1 cellular context compared by ENCODE assay signal in genomic region chr7:129210256-129210988, GRCh38.
TF ChIP-seq lines count a peak whose summit lies in the region.

No MANE protein-coding gene starts in this region.

TF ChIP-seq in K562, 482 proteins besides CTCF, POLR2A, EP300 and RAD21 (continued from another document and continues in another):
- no peak for TF ChIP-seq TFE3 (CRISPR knock-in tag; IDR thresholded peaks at IDR 0.05)
- TF ChIP-seq XRCC5 (IDR thresholded peaks at IDR 0.05; ENCODE audit: low read depth, low read length): 0 out of 2 replicates have a peak, but pooled peaks have one; percentile 63
- no peak for TF ChIP-seq CBFB (CRISPR knock-in tag; IDR thresholded peaks at IDR 0.05)
- no peak for TF ChIP-seq PTTG1 (tag; IDR thresholded peaks at IDR 0.05; ENCODE audit: low read depth)
- peak; percentile 82 for TF ChIP-seq NFIC (IDR thresholded peaks at IDR 0.05)
- no peak for TF ChIP-seq NRF1 (conservative IDR thresholded peaks at IDR 0.05 in 1 of 2, IDR thresholded peaks at IDR 0.05 in 1 of 2)
- peak; percentile 52; the same call in 1 of the 2 replicates for TF ChIP-seq TFAP4 (CRISPR knock-in tag; IDR thresholded peaks at IDR 0.05; ENCODE audit: borderline replicate concordance)
- no peak for TF ChIP-seq ZKSCAN1 (IDR thresholded peaks at IDR 0.05; ENCODE audit: low read depth, low read length)
- peak; percentile 38; the same call in 1 of the 2 replicates for TF ChIP-seq NFE2 (IDR thresholded peaks at IDR 0.05; ENCODE audit: low read depth)
- TF ChIP-seq DEAF1 (CRISPR knock-in tag; IDR thresholded peaks at IDR 0.05): peak; percentile 64; the same call in 1 of the 2 replicates
- TF ChIP-seq STAG1 (CRISPR knock-in tag; IDR thresholded peaks at IDR 0.05; ENCODE audit: borderline replicate concordance): peak; percentile 96
- no peak for TF ChIP-seq GTF2A2 (tag; IDR thresholded peaks at IDR 0.05)
- TF ChIP-seq ZNF282 (CRISPR knock-in tag; IDR thresholded peaks at IDR 0.05): no peak
- TF ChIP-seq SIN3A (IDR thresholded peaks at IDR 0.05; ENCODE audit: borderline replicate concordance in 2 of 2, control insufficient read depth in 1 of 2, low read depth in 2 of 2, low read length in 2 of 2): no peak
- TF ChIP-seq RCOR1 (IDR thresholded peaks at IDR 0.05; ENCODE audit: borderline replicate concordance in 1 of 2, low read depth in 2 of 2, low read length in 2 of 2): 0 out of 4 replicates have a peak, but pooled peaks of 1 of the 2 experiments have one; percentile 19
- TF ChIP-seq TARDBP (IDR thresholded peaks at IDR 0.05): 0 out of 2 replicates have a peak, but pooled peaks have one; percentile 52
- TF ChIP-seq ZNF253 (CRISPR knock-in tag; conservative IDR thresholded peaks at IDR 0.05): no peak
- TF ChIP-seq ARNT (IDR thresholded peaks at IDR 0.05): no peak
- TF ChIP-seq CHD4 (IDR thresholded peaks at IDR 0.05; ENCODE audit: insufficient read depth, insufficient replicate concordance, low read depth, low read length, poor library complexity, severe bottlenecking): no peak
- TF ChIP-seq HOMEZ (CRISPR knock-in tag; IDR thresholded peaks at IDR 0.05): no peak
- no peak for TF ChIP-seq ZNF436 (CRISPR knock-in tag; IDR thresholded peaks at IDR 0.05)
- TF ChIP-seq SREBF2 (CRISPR knock-in tag; IDR thresholded peaks at IDR 0.05): no peak
- no peak for TF ChIP-seq NR3C1 (CRISPR knock-in tag; IDR thresholded peaks at IDR 0.05)
- TF ChIP-seq REST (CRISPR knock-in tag; IDR thresholded peaks at IDR 0.05; ENCODE audit: low read depth): no peak
- TF ChIP-seq USF1 (CRISPR knock-in tag; IDR thresholded peaks at IDR 0.05): peak; percentile 29; the same call in 1 of the 2 replicates
- no peak for TF ChIP-seq TRIM24 (IDR thresholded peaks at IDR 0.05)
- TF ChIP-seq MAFF (IDR thresholded peaks at IDR 0.05; ENCODE audit: low read length): no peak
- no peak for TF ChIP-seq SMAD2 (IDR thresholded peaks at IDR 0.05; ENCODE audit: low read depth, low read length)
- no peak for TF ChIP-seq SPI1 (IDR thresholded peaks at IDR 0.05; ENCODE audit: borderline replicate concordance, low read depth, low read length)
- no peak for TF ChIP-seq LARP7 (IDR thresholded peaks at IDR 0.05)
- TF ChIP-seq HES1 (IDR thresholded peaks at IDR 0.05; ENCODE audit: low read depth): no peak
- no peak for TF ChIP-seq BDP1 (IDR thresholded peaks at IDR 0.05; ENCODE audit: insufficient read depth, insufficient read length)
- TF ChIP-seq NFIX (CRISPR knock-in tag; IDR thresholded peaks at IDR 0.05; ENCODE audit: low read depth): no peak
- no peak for TF ChIP-seq ZBTB43 (CRISPR knock-in tag; IDR thresholded peaks at IDR 0.05)
- TF ChIP-seq HBP1 (CRISPR knock-in tag; IDR thresholded peaks at IDR 0.05): no peak
- no peak for TF ChIP-seq RFX5 (IDR thresholded peaks at IDR 0.05; ENCODE audit: low read depth, low read length)
- TF ChIP-seq CBFA2T2 (conservative IDR thresholded peaks at IDR 0.05): no peak
- no peak for TF ChIP-seq JUN (IDR thresholded peaks at IDR 0.05; ENCODE audit: borderline replicate concordance, low read depth, low read length)
- peak; percentile 32; the same call in 1 of the 2 replicates for TF ChIP-seq JUN (CRISPR knock-in tag; IDR thresholded peaks at IDR 0.05; ENCODE audit: borderline replicate concordance)
- no peak for TF ChIP-seq CREB1 (IDR thresholded peaks at IDR 0.05)
- TF ChIP-seq CREB1 (CRISPR knock-in tag; IDR thresholded peaks at IDR 0.05): no peak
- TF ChIP-seq TOE1 (IDR thresholded peaks at IDR 0.05; ENCODE audit: borderline replicate concordance): no peak
- TF ChIP-seq TOE1 (CRISPR knock-in tag; IDR thresholded peaks at IDR 0.05; ENCODE audit: borderline replicate concordance, low read depth): peak; percentile 46; the same call in 1 of the 2 replicates
- no peak for TF ChIP-seq ZC3H11A (IDR thresholded peaks at IDR 0.05; ENCODE audit: low read depth, low read length)
- TF ChIP-seq ZNF707 (CRISPR knock-in tag; conservative IDR thresholded peaks at IDR 0.05): no peak
- no peak for TF ChIP-seq ZNF586 (CRISPR knock-in tag; conservative IDR thresholded peaks at IDR 0.05)
- no peak for TF ChIP-seq ERF (CRISPR knock-in tag; IDR thresholded peaks at IDR 0.05)
- TF ChIP-seq THRA (IDR thresholded peaks at IDR 0.05): no peak
- TF ChIP-seq MNT (conservative IDR thresholded peaks at IDR 0.05): no peak
- TF ChIP-seq NFXL1 (CRISPR knock-in tag; IDR thresholded peaks at IDR 0.05): no peak
- TF ChIP-seq TEAD2 (tag; IDR thresholded peaks at IDR 0.05): no peak
- peak in 1 of 3 experiments; percentile 23 for TF ChIP-seq YY1 (IDR thresholded peaks at IDR 0.05; ENCODE audit: borderline replicate concordance in 1 of 3, control insufficient read depth in 1 of 3, extremely low read depth in 1 of 3, insufficient read depth in 3 of 3, insufficient read length in 1 of 3, insufficient replicate concordance in 2 of 3, low read depth in 1 of 3, low read length in 2 of 3)
- no peak for TF ChIP-seq JUND (IDR thresholded peaks at IDR 0.05; ENCODE audit: borderline replicate concordance, low read depth, low read length)
- peak; percentile 22; the same call in 1 of the 3 replicates for TF ChIP-seq JUND (tag; IDR thresholded peaks at IDR 0.05; ENCODE audit: borderline replicate concordance, low read depth, low read length)
